ENCODE assay signal across 1 cellular context in the genomic region with DNA sequence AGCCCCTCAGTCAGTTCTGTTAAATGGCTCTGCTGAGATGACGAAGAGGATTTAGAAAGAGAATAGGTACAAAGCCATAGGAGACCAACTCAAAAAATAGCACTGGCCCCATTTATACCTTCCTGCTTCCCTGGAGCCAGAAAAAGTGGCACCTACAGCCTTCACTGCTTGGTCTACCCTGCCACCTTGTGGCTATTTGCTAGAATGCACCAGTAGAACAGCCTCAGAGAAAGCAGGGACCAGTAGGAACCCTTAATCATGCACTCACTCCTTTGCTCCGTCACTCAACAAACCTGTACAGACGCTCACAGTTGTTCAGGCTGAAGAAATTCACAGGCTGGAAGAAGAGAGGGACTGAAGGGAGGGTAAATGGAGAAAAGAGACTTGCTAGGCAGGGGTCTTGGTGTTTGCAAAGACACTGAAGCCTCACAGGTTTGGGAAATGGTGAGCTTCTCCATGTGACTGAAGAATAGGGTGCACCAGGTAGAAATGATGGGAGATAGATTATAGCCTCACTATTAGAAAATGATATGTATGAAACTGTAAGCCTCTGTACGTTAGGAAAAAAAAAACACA.
A peak's percentile ranks its signal among the peaks of the same experiment; 100 is the strongest.
TF ChIP-seq lines count a peak whose summit lies in the region.

No MANE protein-coding gene starts in this region.

TF ChIP-seq in HepG2, 621 proteins besides CTCF, POLR2A, EP300 and RAD21 (continued from another document and continues in another):
- no peak for TF ChIP-seq CEBPB (IDR thresholded peaks at IDR 0.05; ENCODE audit: borderline replicate concordance, low read depth, low read length)
- TF ChIP-seq ATF7 (IDR thresholded peaks at IDR 0.05), result no peak
- TF ChIP-seq ATF7 (CRISPR knock-in tag; IDR thresholded peaks at IDR 0.05), result no peak
- TF ChIP-seq DNMT3B (CRISPR knock-in tag; conservative IDR thresholded peaks at IDR 0.05), result no peak
- TF ChIP-seq XRCC5 (optimal IDR thresholded peaks at IDR 0.05; ENCODE audit: low read length), result peak; percentile 21
- TF ChIP-seq CCAR2 (optimal IDR thresholded peaks at IDR 0.05; ENCODE audit: low read depth, low read length), result no peak
- TF ChIP-seq CBX5 (CRISPR knock-in tag; IDR thresholded peaks at IDR 0.05; ENCODE audit: borderline replicate concordance), result no peak
- 0 out of 2 replicates have a peak, but pooled peaks have one; percentile 19 for TF ChIP-seq RXRB (CRISPR knock-in tag; IDR thresholded peaks at IDR 0.05; ENCODE audit: borderline replicate concordance)
- peak; percentile 73; the same call in 1 of the 2 replicates for TF ChIP-seq ZNF3 (CRISPR knock-in tag; IDR thresholded peaks at IDR 0.05)
- TF ChIP-seq GLI4 (CRISPR knock-in tag; IDR thresholded peaks at IDR 0.05; ENCODE audit: borderline replicate concordance), result no peak
- no peak for TF ChIP-seq PLRG1 (conservative IDR thresholded peaks at IDR 0.05)
- TF ChIP-seq ZNF563 (CRISPR knock-in tag; IDR thresholded peaks at IDR 0.05), result no peak
- no peak for TF ChIP-seq ZFP37 (CRISPR knock-in tag; IDR thresholded peaks at IDR 0.05; ENCODE audit: borderline replicate concordance)
- TF ChIP-seq, protein P1, sequence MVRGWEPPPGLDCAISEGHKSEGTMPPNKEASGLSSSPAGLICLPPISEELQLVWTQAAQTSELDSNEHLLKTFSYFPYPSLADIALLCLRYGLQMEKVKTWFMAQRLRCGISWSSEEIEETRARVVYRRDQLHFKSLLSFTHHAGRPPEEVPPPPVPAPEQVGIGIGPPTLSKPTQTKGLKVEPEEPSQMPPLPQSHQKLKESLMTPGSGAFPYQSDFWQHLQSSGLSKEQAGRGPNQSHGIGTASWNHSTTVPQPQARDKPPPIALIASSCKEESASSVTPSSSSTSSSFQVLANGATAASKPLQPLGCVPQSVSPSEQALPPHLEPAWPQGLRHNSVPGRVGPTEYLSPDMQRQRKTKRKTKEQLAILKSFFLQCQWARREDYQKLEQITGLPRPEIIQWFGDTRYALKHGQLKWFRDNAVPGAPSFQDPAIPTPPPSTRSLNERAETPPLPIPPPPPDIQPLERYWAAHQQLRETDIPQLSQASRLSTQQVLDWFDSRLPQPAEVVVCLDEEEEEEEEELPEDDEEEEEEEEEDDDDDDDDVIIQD (CRISPR knock-in tag; IDR thresholded peaks at IDR 0.05; ENCODE audit: low read depth), result 0 out of 2 replicates have a peak, but pooled peaks have one; percentile 30
- TF ChIP-seq ZMYM2 (CRISPR knock-in tag; IDR thresholded peaks at IDR 0.05), result no peak
- TF ChIP-seq, protein P2, sequence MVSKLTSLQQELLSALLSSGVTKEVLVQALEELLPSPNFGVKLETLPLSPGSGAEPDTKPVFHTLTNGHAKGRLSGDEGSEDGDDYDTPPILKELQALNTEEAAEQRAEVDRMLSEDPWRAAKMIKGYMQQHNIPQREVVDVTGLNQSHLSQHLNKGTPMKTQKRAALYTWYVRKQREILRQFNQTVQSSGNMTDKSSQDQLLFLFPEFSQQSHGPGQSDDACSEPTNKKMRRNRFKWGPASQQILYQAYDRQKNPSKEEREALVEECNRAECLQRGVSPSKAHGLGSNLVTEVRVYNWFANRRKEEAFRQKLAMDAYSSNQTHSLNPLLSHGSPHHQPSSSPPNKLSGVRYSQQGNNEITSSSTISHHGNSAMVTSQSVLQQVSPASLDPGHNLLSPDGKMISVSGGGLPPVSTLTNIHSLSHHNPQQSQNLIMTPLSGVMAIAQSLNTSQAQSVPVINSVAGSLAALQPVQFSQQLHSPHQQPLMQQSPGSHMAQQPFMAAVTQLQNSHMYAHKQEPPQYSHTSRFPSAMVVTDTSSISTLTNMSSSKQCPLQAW (CRISPR knock-in tag; IDR thresholded peaks at IDR 0.05), result 0 out of 2 replicates have a peak, but pooled peaks have one; percentile 15
- TF ChIP-seq, protein P3, sequence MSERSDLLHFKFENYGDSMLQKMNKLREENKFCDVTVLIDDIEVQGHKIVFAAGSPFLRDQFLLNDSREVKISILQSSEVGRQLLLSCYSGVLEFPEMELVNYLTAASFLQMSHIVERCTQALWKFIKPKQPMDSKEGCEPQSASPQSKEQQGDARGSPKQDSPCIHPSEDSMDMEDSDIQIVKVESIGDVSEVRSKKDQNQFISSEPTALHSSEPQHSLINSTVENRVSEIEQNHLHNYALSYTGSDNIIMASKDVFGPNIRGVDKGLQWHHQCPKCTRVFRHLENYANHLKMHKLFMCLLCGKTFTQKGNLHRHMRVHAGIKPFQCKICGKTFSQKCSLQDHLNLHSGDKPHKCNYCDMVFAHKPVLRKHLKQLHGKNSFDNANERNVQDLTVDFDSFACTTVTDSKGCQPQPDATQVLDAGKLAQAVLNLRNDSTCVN (CRISPR knock-in tag; IDR thresholded peaks at IDR 0.05; ENCODE audit: borderline replicate concordance), result 0 out of 2 replicates have a peak, but pooled peaks have one; percentile 26
- no peak for TF ChIP-seq RARG (CRISPR knock-in tag; IDR thresholded peaks at IDR 0.05; ENCODE audit: low read depth)
- no peak for TF ChIP-seq HHEX (CRISPR knock-in tag; IDR thresholded peaks at IDR 0.05)
- 0 out of 2 replicates have a peak, but pooled peaks have one; percentile 14 for TF ChIP-seq SALL1 (CRISPR knock-in tag; IDR thresholded peaks at IDR 0.05)
- TF ChIP-seq, protein P4, sequence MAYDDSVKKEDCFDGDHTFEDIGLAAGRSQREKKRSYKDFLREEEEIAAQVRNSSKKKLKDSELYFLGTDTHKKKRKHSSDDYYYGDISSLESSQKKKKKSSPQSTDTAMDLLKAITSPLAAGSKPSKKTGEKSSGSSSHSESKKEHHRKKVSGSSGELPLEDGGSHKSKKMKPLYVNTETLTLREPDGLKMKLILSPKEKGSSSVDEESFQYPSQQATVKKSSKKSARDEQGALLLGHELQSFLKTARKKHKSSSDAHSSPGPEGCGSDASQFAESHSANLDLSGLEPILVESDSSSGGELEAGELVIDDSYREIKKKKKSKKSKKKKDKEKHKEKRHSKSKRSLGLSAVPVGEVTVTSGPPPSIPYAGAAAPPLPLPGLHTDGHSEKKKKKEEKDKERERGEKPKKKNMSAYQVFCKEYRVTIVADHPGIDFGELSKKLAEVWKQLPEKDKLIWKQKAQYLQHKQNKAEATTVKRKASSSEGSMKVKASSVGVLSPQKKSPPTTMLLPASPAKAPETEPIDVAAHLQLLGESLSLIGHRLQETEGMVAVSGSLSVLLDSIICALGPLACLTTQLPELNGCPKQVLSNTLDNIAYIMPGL (CRISPR knock-in tag; IDR thresholded peaks at IDR 0.05; ENCODE audit: borderline replicate concordance in 1 of 2, low read depth in 1 of 2), result peak in 1 of 2 experiments; percentile 9; a peak in 1 of 4 replicates
- TF ChIP-seq, protein P5, sequence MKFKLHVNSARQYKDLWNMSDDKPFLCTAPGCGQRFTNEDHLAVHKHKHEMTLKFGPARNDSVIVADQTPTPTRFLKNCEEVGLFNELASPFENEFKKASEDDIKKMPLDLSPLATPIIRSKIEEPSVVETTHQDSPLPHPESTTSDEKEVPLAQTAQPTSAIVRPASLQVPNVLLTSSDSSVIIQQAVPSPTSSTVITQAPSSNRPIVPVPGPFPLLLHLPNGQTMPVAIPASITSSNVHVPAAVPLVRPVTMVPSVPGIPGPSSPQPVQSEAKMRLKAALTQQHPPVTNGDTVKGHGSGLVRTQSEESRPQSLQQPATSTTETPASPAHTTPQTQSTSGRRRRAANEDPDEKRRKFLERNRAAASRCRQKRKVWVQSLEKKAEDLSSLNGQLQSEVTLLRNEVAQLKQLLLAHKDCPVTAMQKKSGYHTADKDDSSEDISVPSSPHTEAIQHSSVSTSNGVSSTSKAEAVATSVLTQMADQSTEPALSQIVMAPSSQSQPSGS (CRISPR knock-in tag; IDR thresholded peaks at IDR 0.05), result no peak
- TF ChIP-seq, protein P6, sequence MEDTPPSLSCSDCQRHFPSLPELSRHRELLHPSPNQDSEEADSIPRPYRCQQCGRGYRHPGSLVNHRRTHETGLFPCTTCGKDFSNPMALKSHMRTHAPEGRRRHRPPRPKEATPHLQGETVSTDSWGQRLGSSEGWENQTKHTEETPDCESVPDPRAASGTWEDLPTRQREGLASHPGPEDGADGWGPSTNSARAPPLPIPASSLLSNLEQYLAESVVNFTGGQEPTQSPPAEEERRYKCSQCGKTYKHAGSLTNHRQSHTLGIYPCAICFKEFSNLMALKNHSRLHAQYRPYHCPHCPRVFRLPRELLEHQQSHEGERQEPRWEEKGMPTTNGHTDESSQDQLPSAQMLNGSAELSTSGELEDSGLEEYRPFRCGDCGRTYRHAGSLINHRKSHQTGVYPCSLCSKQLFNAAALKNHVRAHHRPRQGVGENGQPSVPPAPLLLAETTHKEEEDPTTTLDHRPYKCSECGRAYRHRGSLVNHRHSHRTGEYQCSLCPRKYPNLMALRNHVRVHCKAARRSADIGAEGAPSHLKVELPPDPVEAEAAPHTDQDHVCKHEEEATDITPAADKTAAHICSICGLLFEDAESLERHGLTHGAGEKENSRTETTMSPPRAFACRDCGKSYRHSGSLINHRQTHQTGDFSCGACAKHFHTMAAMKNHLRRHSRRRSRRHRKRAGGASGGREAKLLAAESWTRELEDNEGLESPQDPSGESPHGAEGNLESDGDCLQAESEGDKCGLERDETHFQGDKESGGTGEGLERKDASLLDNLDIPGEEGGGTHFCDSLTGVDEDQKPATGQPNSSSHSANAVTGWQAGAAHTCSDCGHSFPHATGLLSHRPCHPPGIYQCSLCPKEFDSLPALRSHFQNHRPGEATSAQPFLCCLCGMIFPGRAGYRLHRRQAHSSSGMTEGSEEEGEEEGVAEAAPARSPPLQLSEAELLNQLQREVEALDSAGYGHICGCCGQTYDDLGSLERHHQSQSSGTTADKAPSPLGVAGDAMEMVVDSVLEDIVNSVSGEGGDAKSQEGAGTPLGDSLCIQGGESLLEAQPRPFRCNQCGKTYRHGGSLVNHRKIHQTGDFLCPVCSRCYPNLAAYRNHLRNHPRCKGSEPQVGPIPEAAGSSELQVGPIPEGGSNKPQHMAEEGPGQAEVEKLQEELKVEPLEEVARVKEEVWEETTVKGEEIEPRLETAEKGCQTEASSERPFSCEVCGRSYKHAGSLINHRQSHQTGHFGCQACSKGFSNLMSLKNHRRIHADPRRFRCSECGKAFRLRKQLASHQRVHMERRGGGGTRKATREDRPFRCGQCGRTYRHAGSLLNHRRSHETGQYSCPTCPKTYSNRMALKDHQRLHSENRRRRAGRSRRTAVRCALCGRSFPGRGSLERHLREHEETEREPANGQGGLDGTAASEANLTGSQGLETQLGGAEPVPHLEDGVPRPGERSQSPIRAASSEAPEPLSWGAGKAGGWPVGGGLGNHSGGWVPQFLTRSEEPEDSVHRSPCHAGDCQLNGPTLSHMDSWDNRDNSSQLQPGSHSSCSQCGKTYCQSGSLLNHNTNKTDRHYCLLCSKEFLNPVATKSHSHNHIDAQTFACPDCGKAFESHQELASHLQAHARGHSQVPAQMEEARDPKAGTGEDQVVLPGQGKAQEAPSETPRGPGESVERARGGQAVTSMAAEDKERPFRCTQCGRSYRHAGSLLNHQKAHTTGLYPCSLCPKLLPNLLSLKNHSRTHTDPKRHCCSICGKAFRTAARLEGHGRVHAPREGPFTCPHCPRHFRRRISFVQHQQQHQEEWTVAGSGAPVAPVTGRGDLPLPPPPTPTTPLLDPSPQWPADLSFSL (CRISPR knock-in tag; IDR thresholded peaks at IDR 0.05), result no peak
- TF ChIP-seq ZC3H13 (CRISPR knock-in tag; IDR thresholded peaks at IDR 0.05), result no peak
- TF ChIP-seq NFE2L2 (IDR thresholded peaks at IDR 0.05; ENCODE audit: low read length), result no peak
- peak; percentile 25; the same call in 1 of the 2 replicates for TF ChIP-seq SAP130 (CRISPR knock-in tag; IDR thresholded peaks at IDR 0.05; ENCODE audit: low read depth)
- TF ChIP-seq ELF3 (CRISPR knock-in tag; IDR thresholded peaks at IDR 0.05), result 0 out of 2 replicates have a peak, but pooled peaks have one; percentile 25
- TF ChIP-seq REL (CRISPR knock-in tag; conservative IDR thresholded peaks at IDR 0.05), result no peak
- TF ChIP-seq, protein P7, sequence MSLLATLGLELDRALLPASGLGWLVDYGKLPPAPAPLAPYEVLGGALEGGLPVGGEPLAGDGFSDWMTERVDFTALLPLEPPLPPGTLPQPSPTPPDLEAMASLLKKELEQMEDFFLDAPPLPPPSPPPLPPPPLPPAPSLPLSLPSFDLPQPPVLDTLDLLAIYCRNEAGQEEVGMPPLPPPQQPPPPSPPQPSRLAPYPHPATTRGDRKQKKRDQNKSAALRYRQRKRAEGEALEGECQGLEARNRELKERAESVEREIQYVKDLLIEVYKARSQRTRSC (CRISPR knock-in tag; IDR thresholded peaks at IDR 0.05; ENCODE audit: low read depth), result no peak
- TF ChIP-seq, protein P8, sequence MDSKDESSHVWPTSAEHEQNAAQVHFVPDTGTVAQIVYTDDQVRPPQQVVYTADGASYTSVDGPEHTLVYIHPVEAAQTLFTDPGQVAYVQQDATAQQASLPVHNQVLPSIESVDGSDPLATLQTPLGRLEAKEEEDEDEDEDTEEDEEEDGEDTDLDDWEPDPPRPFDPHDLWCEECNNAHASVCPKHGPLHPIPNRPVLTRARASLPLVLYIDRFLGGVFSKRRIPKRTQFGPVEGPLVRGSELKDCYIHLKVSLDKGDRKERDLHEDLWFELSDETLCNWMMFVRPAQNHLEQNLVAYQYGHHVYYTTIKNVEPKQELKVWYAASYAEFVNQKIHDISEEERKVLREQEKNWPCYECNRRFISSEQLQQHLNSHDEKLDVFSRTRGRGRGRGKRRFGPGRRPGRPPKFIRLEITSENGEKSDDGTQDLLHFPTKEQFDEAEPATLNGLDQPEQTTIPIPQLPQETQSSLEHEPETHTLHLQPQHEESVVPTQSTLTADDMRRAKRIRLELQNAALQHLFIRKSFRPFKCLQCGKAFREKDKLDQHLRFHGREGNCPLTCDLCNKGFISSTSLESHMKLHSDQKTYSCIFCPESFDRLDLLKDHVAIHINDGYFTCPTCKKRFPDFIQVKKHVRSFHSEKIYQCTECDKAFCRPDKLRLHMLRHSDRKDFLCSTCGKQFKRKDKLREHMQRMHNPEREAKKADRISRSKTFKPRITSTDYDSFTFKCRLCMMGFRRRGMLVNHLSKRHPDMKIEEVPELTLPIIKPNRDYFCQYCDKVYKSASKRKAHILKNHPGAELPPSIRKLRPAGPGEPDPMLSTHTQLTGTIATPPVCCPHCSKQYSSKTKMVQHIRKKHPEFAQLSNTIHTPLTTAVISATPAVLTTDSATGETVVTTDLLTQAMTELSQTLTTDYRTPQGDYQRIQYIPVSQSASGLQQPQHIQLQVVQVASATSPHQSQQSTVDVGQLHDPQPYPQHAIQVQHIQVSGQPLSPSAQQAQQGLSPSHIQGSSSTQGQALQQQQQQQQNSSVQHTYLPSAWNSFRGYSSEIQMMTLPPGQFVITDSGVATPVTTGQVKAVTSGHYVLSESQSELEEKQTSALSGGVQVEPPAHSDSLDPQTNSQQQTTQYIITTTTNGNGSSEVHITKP (CRISPR knock-in tag; IDR thresholded peaks at IDR 0.05; ENCODE audit: low read depth), result no peak
- TF ChIP-seq, protein P9, sequence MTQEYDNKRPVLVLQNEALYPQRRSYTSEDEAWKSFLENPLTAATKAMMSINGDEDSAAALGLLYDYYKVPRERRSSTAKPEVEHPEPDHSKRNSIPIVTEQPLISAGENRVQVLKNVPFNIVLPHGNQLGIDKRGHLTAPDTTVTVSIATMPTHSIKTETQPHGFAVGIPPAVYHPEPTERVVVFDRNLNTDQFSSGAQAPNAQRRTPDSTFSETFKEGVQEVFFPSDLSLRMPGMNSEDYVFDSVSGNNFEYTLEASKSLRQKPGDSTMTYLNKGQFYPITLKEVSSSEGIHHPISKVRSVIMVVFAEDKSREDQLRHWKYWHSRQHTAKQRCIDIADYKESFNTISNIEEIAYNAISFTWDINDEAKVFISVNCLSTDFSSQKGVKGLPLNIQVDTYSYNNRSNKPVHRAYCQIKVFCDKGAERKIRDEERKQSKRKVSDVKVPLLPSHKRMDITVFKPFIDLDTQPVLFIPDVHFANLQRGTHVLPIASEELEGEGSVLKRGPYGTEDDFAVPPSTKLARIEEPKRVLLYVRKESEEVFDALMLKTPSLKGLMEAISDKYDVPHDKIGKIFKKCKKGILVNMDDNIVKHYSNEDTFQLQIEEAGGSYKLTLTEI (CRISPR knock-in tag; conservative IDR thresholded peaks at IDR 0.05), result no peak
